Comparison of ENCODE assay signal across 9 cellular contexts in genomic region chr13:98118865-98119264, GRCh38. TPM values are rescaled to one million over a fixed set of nuclear protein-coding genes. Genes with fewer than 3 reads are reported as not detected.
"Had no signal": no experiment of that assay in that cellular context is flagged by ENCODE, and none has a peak within 500 bp of the region (broad histone marks: within the 10 kb centered on the region; RNA-seq: fewer than 3 reads in every experiment).

No MANE protein-coding gene starts in this region.

- DNase-seq: GM23248, GOT3, H7, HCEC 1CT, HFFc6, KBM-7 had no signal

- H3K4me3 ChIP-seq: GM23248 had no signal

- H3K4me3 Mint-ChIP-seq: HFFc6 had no signal

- H3K4me1 Mint-ChIP-seq: IgD-negative memory B cell had no signal

- H3K36me3 Mint-ChIP-seq: IgD-negative memory B cell had no signal

- H2AFZ ChIP-seq: GM23248 had no signal

- H3K27ac ChIP-seq: GM23248 had no signal

- H3K27ac Mint-ChIP-seq: HFFc6, IgD-negative memory B cell had no signal

- H3K9ac ChIP-seq: GM23248 had no signal

- H3K27me3 Mint-ChIP-seq: IgD-negative memory B cell had no signal

RNA-seq across cellular contexts. Expression of gene RNF113B, which starts 58.2 kb away (rescaled TPM):
- total RNA-seq: GM23248, H4, H7, HFFc6, HT-29 had no signal
- polyA plus RNA-seq: GM23248, IgD-negative memory B cell had no signal
